Comparison of ENCODE assay signal across 1 cellular context in genomic region chr2:95390272-95390880, GRCh38.
TF ChIP-seq lines count a peak whose summit lies in the region.

No MANE protein-coding gene starts in this region.

TF ChIP-seq in HepG2, 621 proteins besides CTCF, POLR2A, EP300 and RAD21 (continued from another document):
- TF ChIP-seq AHDC1 (CRISPR knock-in tag; IDR thresholded peaks at IDR 0.05; ENCODE audit: borderline replicate concordance), result peak; percentile 57; the same call in 1 of the 2 replicates
- TF ChIP-seq FOSL1 (CRISPR knock-in tag; IDR thresholded peaks at IDR 0.05; ENCODE audit: borderline replicate concordance), result peak; percentile 50; the same call in 1 of the 2 replicates
- peak; percentile 74; the same call in 1 of the 2 replicates for TF ChIP-seq CBX5 (CRISPR knock-in tag; IDR thresholded peaks at IDR 0.05; ENCODE audit: borderline replicate concordance)
- TF ChIP-seq KMT2A (CRISPR knock-in tag; IDR thresholded peaks at IDR 0.05), result no peak
- TF ChIP-seq FOXC1 (CRISPR knock-in tag; IDR thresholded peaks at IDR 0.05; ENCODE audit: borderline replicate concordance), result 0 out of 2 replicates have a peak, but pooled peaks have one; percentile 35
- TF ChIP-seq KDM2A (CRISPR knock-in tag; IDR thresholded peaks at IDR 0.05; ENCODE audit: borderline replicate concordance, low read depth), result no peak
- no peak for TF ChIP-seq MAFK (conservative IDR thresholded peaks at IDR 0.05 in 1 of 2, IDR thresholded peaks at IDR 0.05 in 1 of 2; ENCODE audit: low read length in 2 of 2)
- TF ChIP-seq MED1 (CRISPR knock-in tag; IDR thresholded peaks at IDR 0.05), result peak; percentile 60
- no peak for TF ChIP-seq SNAPC5 (CRISPR knock-in tag; IDR thresholded peaks at IDR 0.05; ENCODE audit: borderline replicate concordance)
- peak; percentile 91 for TF ChIP-seq RXRA (CRISPR knock-in tag; IDR thresholded peaks at IDR 0.05)
- TF ChIP-seq KAT2B (IDR thresholded peaks at IDR 0.05; ENCODE audit: borderline replicate concordance, low read depth, low read length), result no peak
- TF ChIP-seq TRIM22 (IDR thresholded peaks at IDR 0.05), result no peak
- TF ChIP-seq SKIL (CRISPR knock-in tag; IDR thresholded peaks at IDR 0.05; ENCODE audit: borderline replicate concordance), result peak; percentile 52; the same call in 1 of the 2 replicates
